8 cellular contexts compared by ENCODE assay signal in the genomic region with DNA sequence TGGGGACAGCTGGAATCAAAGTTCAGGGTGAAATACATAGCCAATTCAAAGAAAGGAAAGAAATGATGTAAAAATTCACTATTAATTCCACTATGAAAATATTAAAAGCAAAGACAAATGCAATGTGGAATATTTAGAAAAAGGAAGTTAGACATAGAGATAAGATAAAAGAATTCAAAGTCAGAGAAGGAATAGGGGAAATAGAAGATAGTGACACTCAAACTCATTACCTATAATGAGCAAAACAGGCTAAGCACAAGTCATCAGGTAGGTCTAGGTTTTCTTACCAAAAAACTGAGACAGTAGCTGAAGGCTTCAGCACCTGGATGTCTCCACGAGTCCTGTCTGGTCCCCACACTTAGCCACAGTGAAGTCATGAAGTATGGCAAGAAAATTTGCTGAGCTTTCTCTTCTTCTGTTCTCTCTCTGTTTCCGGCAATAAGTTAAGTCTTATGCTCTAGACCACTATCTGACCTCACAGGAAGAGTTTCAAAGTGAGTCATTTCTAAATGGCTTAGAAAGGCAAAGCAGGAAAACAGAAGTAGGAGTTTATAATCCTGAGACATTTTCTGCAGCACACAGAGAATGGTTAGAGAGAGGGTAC. TPM values are rescaled to one million over a fixed set of nuclear protein-coding genes. Genes with fewer than 3 reads are reported as not detected.
DNase-seq lines count a peak whose midpoint lies in the region; ATAC-seq, FAIRE-seq and TF ChIP-seq lines count a peak whose summit lies in the region.

TSS of gene C3AR1 (minus strand) at position 369 of the 604 bp plus-strand sequence. CDS start 6,174 bp downstream, outside the sequence.

- no peak within 1 kb of the TSS for H3K27ac ChIP-seq in keratinocyte (ENCODE audit: control insufficient read depth, insufficient read depth, low read length)

- intact Hi-C loops in CD14-positive monocyte (cut with micrococcal nuclease) = loop anchor here in 1 of 2 donors (1.0 kb wide), 1 partner anchor 8 kb away; no protein-coding TSS in a partner anchor

- H3K27me3 Mint-ChIP-seq in CD14-positive monocyte (ENCODE audit: low read depth in 3 of 3) (no peaks in the 10 kb centered on the region), nephron progenitor cell (ENCODE audit: low read depth, poor library complexity) (peaks cover 8% of the 10 kb centered on the region)
- H3K27me3 Mint-ChIP-seq in activated naive CD8-positive, alpha-beta T cell treated with anti-CD3 and anti-CD28 coated beads, Interleukin-2, amount 50 U/mL, for 24 hours = no peaks in the 10 kb centered on the region
- H3K27me3 Mint-ChIP-seq in stimulated activated naive CD8-positive, alpha-beta T cell treated with anti-CD3 and anti-CD28 coated beads, Interleukin-15, amount 100 ng/mL, for 72 hours = no peaks in the 10 kb centered on the region

- H3K79me2 ChIP-seq in keratinocyte (ENCODE audit: control insufficient read depth, insufficient read depth, low read length) = no peaks in the 10 kb centered on the region

- H3K27ac Mint-ChIP-seq in CD14-positive monocyte = peak within 1 kb of the TSS; percentile 88 to 96 (median 93)
- H3K27ac Mint-ChIP-seq in activated naive CD8-positive, alpha-beta T cell treated with anti-CD3 and anti-CD28 coated beads, Interleukin-2, amount 50 U/mL, for 24 hours = peak within 1 kb of the TSS; percentile 54
- peak within 1 kb of the TSS in 1 of 2 donors; percentile 93 for H3K27ac Mint-ChIP-seq in stimulated activated naive CD8-positive, alpha-beta T cell treated with anti-CD3 and anti-CD28 coated beads, Interleukin-15, amount 100 ng/mL, for 72 hours
- no peak within 1 kb of the TSS for H3K27ac Mint-ChIP-seq in nephron progenitor cell

- peak; percentile 52 for DNase-seq in CD14-positive monocyte (ENCODE audit: low spot score)
- peak; percentile 88 for DNase-seq in OCI-M1 (lab: John Stamatoyannopoulos, UW)
- DNase-seq in activated naive CD8-positive, alpha-beta T cell treated with anti-CD3 and anti-CD28 coated beads, Interleukin-2, amount 50 U/mL, for 24 hours = no peak
- no peak for DNase-seq in keratinocyte (ENCODE audit: low read depth, low spot score)
- peak in 1 of 2 donors; percentile 22 for DNase-seq in stimulated activated naive CD8-positive, alpha-beta T cell treated with anti-CD3 and anti-CD28 coated beads, Interleukin-15, amount 100 ng/mL, for 72 hours
- DNase-seq in nephron progenitor cell = no peak

- H4K20me1 ChIP-seq in keratinocyte (ENCODE audit: control insufficient read depth, extremely low read depth, insufficient read depth, low read length) = no peaks in the 10 kb centered on the region

- FAIRE-seq in keratinocyte (lab: Jason Lieb, UNC) = peak; percentile 93

- TF ChIP-seq CTCF in CD14-positive monocyte (IDR thresholded peaks at IDR 0.05) (no peak), keratinocyte (optimal IDR thresholded peaks at IDR 0.05 in 1 of 3, IDR thresholded peaks at IDR 0.05 in 1 of 3, conservative IDR thresholded peaks at IDR 0.05 in 1 of 3; ENCODE audit: extremely low read depth in 1 of 3, insufficient read depth in 2 of 3, low read length in 3 of 3) (no peak), nephron progenitor cell (IDR thresholded peaks at IDR 0.05) (no peak)

- H3K9me1 ChIP-seq in keratinocyte (ENCODE audit: control insufficient read depth, extremely low read depth, insufficient read depth, low read length) = no peaks in the 10 kb centered on the region

- H3K9me3 Mint-ChIP-seq in CD14-positive monocyte = peaks cover 0 to 2% (median 0%) of the 10 kb centered on the region in 7 donors
- H3K9me3 Mint-ChIP-seq in activated naive CD8-positive, alpha-beta T cell treated with anti-CD3 and anti-CD28 coated beads, Interleukin-2, amount 50 U/mL, for 24 hours = no peaks in the 10 kb centered on the region
- H3K9me3 Mint-ChIP-seq in stimulated activated naive CD8-positive, alpha-beta T cell treated with anti-CD3 and anti-CD28 coated beads, Interleukin-15, amount 100 ng/mL, for 72 hours = no peaks in the 10 kb centered on the region
- H3K9me3 Mint-ChIP-seq in nephron progenitor cell = no peaks in the 10 kb centered on the region

- peak within 1 kb of the TSS; percentile 79 to 85 for H3K4me3 Mint-ChIP-seq in CD14-positive monocyte
- H3K4me3 Mint-ChIP-seq in activated naive CD8-positive, alpha-beta T cell treated with anti-CD3 and anti-CD28 coated beads, Interleukin-2, amount 50 U/mL, for 24 hours = peak within 1 kb of the TSS; percentile 57
- H3K4me3 Mint-ChIP-seq in stimulated activated naive CD8-positive, alpha-beta T cell treated with anti-CD3 and anti-CD28 coated beads, Interleukin-15, amount 100 ng/mL, for 72 hours = peak within 1 kb of the TSS; percentile 60 to 77
- H3K4me3 Mint-ChIP-seq in nephron progenitor cell = no peak within 1 kb of the TSS

- no peaks in the 10 kb centered on the region for H3K9me3 ChIP-seq in keratinocyte (ENCODE audit: control insufficient read depth, low read depth, low read length)

- H3K4me2 ChIP-seq in keratinocyte (ENCODE audit: control insufficient read depth, extremely low read depth, insufficient read depth, low read depth, low read length) = peak within 1 kb of the TSS; percentile 45

- H3K9ac ChIP-seq in keratinocyte (ENCODE audit: control insufficient read depth, extremely low read depth, insufficient read depth, low read length) = no peak within 1 kb of the TSS

- H3K27me3 ChIP-seq in keratinocyte (ENCODE audit: control insufficient read depth, extremely low read depth, insufficient read depth, low read length) = no peaks in the 10 kb centered on the region

- peaks cover 10% of the 10 kb centered on the region for H3K4me1 ChIP-seq in keratinocyte (ENCODE audit: control insufficient read depth, extremely low read depth, insufficient read depth, low read length)

- H3K36me3 Mint-ChIP-seq in CD14-positive monocyte = peaks cover 5 to 18% of the 10 kb centered on the region in 2 donors
- H3K36me3 Mint-ChIP-seq in activated naive CD8-positive, alpha-beta T cell treated with anti-CD3 and anti-CD28 coated beads, Interleukin-2, amount 50 U/mL, for 24 hours (ENCODE audit: low read depth) = no peaks in the 10 kb centered on the region
- no peaks in the 10 kb centered on the region for H3K36me3 Mint-ChIP-seq in nephron progenitor cell (ENCODE audit: low read depth)

- dilution Hi-C loops in keratinocyte (cut with MboI; ENCODE audit: extremely low pct_ligation_motif_present, low sequenced_read_pairs) = no loop called here

- peaks cover 74% of the 10 kb centered on the region for H3K4me1 Mint-ChIP-seq in CD14-positive monocyte
- H3K4me1 Mint-ChIP-seq in activated naive CD8-positive, alpha-beta T cell treated with anti-CD3 and anti-CD28 coated beads, Interleukin-2, amount 50 U/mL, for 24 hours = peaks cover 38% of the 10 kb centered on the region
- H3K4me1 Mint-ChIP-seq in stimulated activated naive CD8-positive, alpha-beta T cell treated with anti-CD3 and anti-CD28 coated beads, Interleukin-15, amount 100 ng/mL, for 72 hours = peaks cover 48% of the 10 kb centered on the region
- H3K4me1 Mint-ChIP-seq in nephron progenitor cell = no peaks in the 10 kb centered on the region

- peak; percentile 87 for ATAC-seq in GM21825 (IDR thresholded peaks at IDR 0.05; ENCODE audit: unreplicated experiment)
- ATAC-seq in activated naive CD8-positive, alpha-beta T cell treated with anti-CD3 and anti-CD28 coated beads, Interleukin-2, amount 50 U/mL, for 24 hours = peak; percentile 99
- peak; percentile 100 for ATAC-seq in stimulated activated naive CD8-positive, alpha-beta T cell treated with anti-CD3 and anti-CD28 coated beads, Interleukin-15, amount 100 ng/mL, for 72 hours
- ATAC-seq in HG03159 (IDR thresholded peaks at IDR 0.05; ENCODE audit: unreplicated experiment) = no peak

- H3K4me3 ChIP-seq in keratinocyte (ENCODE audit: control insufficient read depth in 2 of 3, extremely low read depth in 1 of 3, insufficient read depth in 2 of 3, low read depth in 1 of 3, low read length in 3 of 3) = no peak within 1 kb of the TSS

- H3K36me3 ChIP-seq in keratinocyte (ENCODE audit: control insufficient read depth in 2 of 2, extremely low read depth in 1 of 2, insufficient read depth in 2 of 2, low read length in 2 of 2) = no peaks in the 10 kb centered on the region

- H2AFZ ChIP-seq in keratinocyte (ENCODE audit: control insufficient read depth, low read length) = peak within 1 kb of the TSS; percentile 63

RNA-seq across cellular contexts. Expression of gene C3AR1, which starts in this region (rescaled TPM):
- polyA plus RNA-seq in CD14-positive monocyte (100 to 1,000 TPM in 1 of 2 donors, 10 to 100 TPM in 1; 67.3 to 222 TPM), keratinocyte (0.57 to 0.99 TPM (median 0.60 TPM) in 3 replicates)
- not detected for polyA plus RNA-seq in keratinocyte (2011; ENCODE audit: low read depth)
- polyA plus RNA-seq in keratinocyte (2011; cell fraction: cytosol; rRNA removed) = 0.06 and 0.15 TPM in 2 replicates
- 0.82 and 1.2 TPM in 2 replicates for polyA plus RNA-seq in keratinocyte (2011; cell fraction: nucleus; rRNA removed)
- 0.31 and 0.40 TPM in 2 replicates for polyA plus RNA-seq in keratinocyte (2012; ENCODE audit: low replicate concordance)
- 0.13 to 0.19 TPM in 2 of 3 replicates, not detected in the other for polyA minus RNA-seq in keratinocyte
- not detected for polyA minus RNA-seq in keratinocyte (2011; cell fraction: cytosol; rRNA and poly(A)+ RNA removed)
- polyA minus RNA-seq in keratinocyte (2011; cell fraction: nucleus; rRNA and poly(A)+ RNA removed) = 0.21 and 0.39 TPM in 2 replicates

Comparison
In these comparisons a context has a peak if more than half of its experiments do, and no peak if none do; other contexts are left out.
1. RNA of gene C3AR1 (polyA plus RNA-seq): 67.3 to 222 TPM in CD14-positive monocyte; 0.06 to 1.2 TPM in keratinocyte; every median in the first group is over 10 times any median in the second.
2. DNase-seq: peak in CD14-positive monocyte (single experiment) and OCI-M1 (single experiment); none in activated naive CD8-positive, alpha-beta T cell treated with anti-CD3 and anti-CD28 coated beads, Interleukin-2, amount 50 U/mL, for 24 hours (single experiment), keratinocyte (single experiment) and nephron progenitor cell (single experiment).